8 cellular contexts compared by ENCODE assay signal in genomic region chr16:89602273-89602951, GRCh38. TPM values are rescaled to one million over a fixed set of nuclear protein-coding genes. Genes with fewer than 3 reads are reported as not detected.
DNase-seq lines count a peak whose midpoint lies in the region; ATAC-seq and TF ChIP-seq lines count a peak whose summit lies in the region.
"Had no signal": no experiment of that assay in that cellular context is flagged by ENCODE, and none has a peak within 500 bp of the region (broad histone marks: within the 10 kb centered on the region; RNA-seq: fewer than 3 reads in every experiment).

No MANE protein-coding gene starts in this region.

- in situ Hi-C loops in GM23248 (cut with MboI) = no loop called here

- no peaks in the 10 kb centered on the region for H3K9me2 ChIP-seq in GM23248 (ENCODE audit: insufficient read depth)

- H3F3A ChIP-seq in GM23248 (ENCODE audit: insufficient read depth) = peaks cover 4% of the 10 kb centered on the region; the same call in 1 of the 2 replicates

- H3K9me3 ChIP-seq in GM23248 (ENCODE audit: low read depth) (no peaks in the 10 kb centered on the region), fibroblast of lung (ENCODE audit: control insufficient read depth, insufficient read depth, low read depth, low read length) (no peaks in the 10 kb centered on the region)

- H3K27ac ChIP-seq in GM23248 = peak overlapping the region; percentile 79
- peak overlapping the region; percentile 62 for H3K27ac ChIP-seq in fibroblast of lung (ENCODE audit: insufficient read depth, low read length)

- WGBS in GM23248 (ENCODE audit: low coverage in 1 of 2, low lambda C conversion rate in 2 of 2, missing lambda C conversion rate in 2 of 2), 2 experiments = 3 to 6% methylated on average over 16 to 22 of the region's 22 CpGs

- H4K20me1 ChIP-seq in GM23248 (ENCODE audit: insufficient read depth) = no peaks in the 10 kb centered on the region
- H4K20me1 ChIP-seq in fibroblast of lung (ENCODE audit: control insufficient read depth, extremely low read depth, insufficient read depth, low read length) = no peaks in the 10 kb centered on the region

- H3K36me3 ChIP-seq in GM23248 (ENCODE audit: low read depth) = no peaks in the 10 kb centered on the region
- H3K36me3 ChIP-seq in fibroblast of lung (ENCODE audit: control insufficient read depth, insufficient read depth, low read length) = no peaks in the 10 kb centered on the region

- H2AFZ ChIP-seq in GM23248 (no peak overlapping the region), fibroblast of lung (ENCODE audit: low read length) (peak overlapping the region; percentile 54)

- peak; percentile 96 for DNase-seq in GM23248
- peak; percentile 69 for DNase-seq in NOMO-1 treated with DMSO at 0.1 percent for 48 hours (lab: John Stamatoyannopoulos, UW; ENCODE audit: unreplicated experiment)
- DNase-seq in activated T-cell treated with anti-CD3 and anti-CD28 coated beads for 4 hours = peak; percentile 65
- peak; percentile 80 to 91 for DNase-seq in fibroblast of lung (ENCODE audit: low read depth in 2 of 2)
- peak; percentile 81 for DNase-seq in skeletal muscle cell (ENCODE audit: low read depth)
- no peak for DNase-seq in RPMI8226

- no peaks in the 10 kb centered on the region for H3K27me3 ChIP-seq in GM23248 (replicated peaks; ENCODE audit: insufficient read depth)
- H3K27me3 ChIP-seq in fibroblast of lung (ENCODE audit: control insufficient read depth, insufficient read depth, low read length) = no peaks in the 10 kb centered on the region

- no peak for TF ChIP-seq CTCF in fibroblast of lung (conservative IDR thresholded peaks at IDR 0.05 in 1 of 2, IDR thresholded peaks at IDR 0.05 in 1 of 2; ENCODE audit: low read depth in 1 of 2, low read length in 2 of 2)

- H3K4me3 ChIP-seq in GM23248 (peak overlapping the region; percentile 40), fibroblast of lung (replicated peaks in 1 of 4; ENCODE audit: control extremely low read depth in 1 of 4, insufficient read depth in 1 of 4, low read depth in 3 of 4, low read length in 4 of 4) (peak overlapping the region in 1 of 4 experiments; percentile 7), skeletal muscle cell (ENCODE audit: low read depth, low read length) (peak overlapping the region; percentile 10)

- peak overlapping the region; percentile 76 for H3K4me2 ChIP-seq in GM23248 (ENCODE audit: unreplicated experiment)
- H3K4me2 ChIP-seq in fibroblast of lung (ENCODE audit: extremely low read depth, insufficient read depth, low read length) = peak overlapping the region; percentile 75

- peak overlapping the region; percentile 65 for H3K9ac ChIP-seq in GM23248
- peak overlapping the region; percentile 23 for H3K9ac ChIP-seq in fibroblast of lung (ENCODE audit: insufficient read depth, low read length)

- no peak for ATAC-seq in HG02938 (IDR thresholded peaks at IDR 0.05; ENCODE audit: unreplicated experiment)

- no peaks in the 10 kb centered on the region for H3K79me2 ChIP-seq in GM23248 (ENCODE audit: insufficient read depth)
- H3K79me2 ChIP-seq in fibroblast of lung (ENCODE audit: control insufficient read depth, insufficient read depth, low read length) = no peaks in the 10 kb centered on the region

- H3K4me1 ChIP-seq in GM23248 (ENCODE audit: insufficient read depth) (peaks cover 14% of the 10 kb centered on the region), fibroblast of lung (ENCODE audit: control insufficient read depth, extremely low read depth, insufficient read depth, low read length) (peaks cover 12% of the 10 kb centered on the region)

RNA-seq across cellular contexts. Expression of gene DPEP1, which starts 11.0 kb away (rescaled TPM):
- not detected in 2 replicates for total RNA-seq in GM23248 (2014; rRNA removed; shearing (Covaris generic))
- not detected in 2 replicates for polyA plus RNA-seq in GM23248 (2016; fragmentation: Nextera tagmentation; extraction: Ambion mirVana)
- under 0.01 and 0.17 TPM in 2 replicates for total RNA-seq in fibroblast of lung
- polyA plus RNA-seq in fibroblast of lung = not detected in 2 replicates
- not detected in 2 replicates for polyA plus RNA-seq in fibroblast of lung (2012)
- not detected in 2 replicates for polyA minus RNA-seq in fibroblast of lung (ENCODE audit: low replicate concordance)
- total RNA-seq: activated CD8-positive, alpha-beta memory T cell treated with anti-CD3 and anti-CD28 coated beads for 36 hours had no signal

RNA-seq across cellular contexts. Expression of gene CPNE7, which starts 26.9 kb away (rescaled TPM):
- 7.7 and 10.1 TPM in 2 replicates for total RNA-seq in GM23248 (2014; rRNA removed; shearing (Covaris generic))
- polyA plus RNA-seq in GM23248 (2016; fragmentation: Nextera tagmentation; extraction: Ambion mirVana) = 4.7 and 5.3 TPM in 2 replicates
- 13.1 and 53.0 TPM in 2 replicates for total RNA-seq in fibroblast of lung
- 10.2 and 14.5 TPM in 2 replicates for polyA plus RNA-seq in fibroblast of lung
- 9.4 and 14.1 TPM in 2 replicates for polyA plus RNA-seq in fibroblast of lung (2012)
- polyA minus RNA-seq in fibroblast of lung (ENCODE audit: low replicate concordance) = 8.0 and 15.7 TPM in 2 replicates

RNA-seq across cellular contexts. Expression of gene RPL13, which starts 41.9 kb away (rescaled TPM):
- 3,580 and 6,666 TPM in 2 replicates for total RNA-seq in GM23248 (2014; rRNA removed; shearing (Covaris generic))
- polyA plus RNA-seq in GM23248 (2016; fragmentation: Nextera tagmentation; extraction: Ambion mirVana) (1,418 and 1,480 TPM in 2 replicates), fibroblast of lung (1,441 and 1,442 TPM in 2 replicates)
- total RNA-seq in fibroblast of lung = 3,823 and 3,824 TPM in 2 replicates
- 2,548 and 2,943 TPM in 2 replicates for polyA plus RNA-seq in fibroblast of lung (2012)
- polyA minus RNA-seq in fibroblast of lung (ENCODE audit: low replicate concordance) = 716 and 909 TPM in 2 replicates

RNA-seq across cellular contexts. Expression of gene CHMP1A, which starts 55.1 kb away (rescaled TPM):
- 85.7 and 111 TPM in 2 replicates for total RNA-seq in GM23248 (2014; rRNA removed; shearing (Covaris generic))
- polyA plus RNA-seq in GM23248 (2016; fragmentation: Nextera tagmentation; extraction: Ambion mirVana) = 97.2 and 102 TPM in 2 replicates
- total RNA-seq in fibroblast of lung = 60.9 and 66.2 TPM in 2 replicates
- polyA plus RNA-seq in fibroblast of lung = 61.0 and 65.3 TPM in 2 replicates
- 67.5 and 85.5 TPM in 2 replicates for polyA plus RNA-seq in fibroblast of lung (2012)
- polyA minus RNA-seq in fibroblast of lung (ENCODE audit: low replicate concordance) = 102 and 107 TPM in 2 replicates

RNA-seq across cellular contexts. Expression of gene SPATA33, which starts 55.2 kb away (rescaled TPM):
- 1.8 and 2.7 TPM in 2 replicates for total RNA-seq in GM23248 (2014; rRNA removed; shearing (Covaris generic))
- 7.5 and 8.6 TPM in 2 replicates for polyA plus RNA-seq in GM23248 (2016; fragmentation: Nextera tagmentation; extraction: Ambion mirVana)
- 1.5 and 2.0 TPM in 2 replicates for total RNA-seq in fibroblast of lung
- polyA plus RNA-seq in fibroblast of lung = 2.8 and 5.2 TPM in 2 replicates
- polyA plus RNA-seq in fibroblast of lung (2012) = 3.3 and 6.9 TPM in 2 replicates
- 1.0 and 4.3 TPM in 2 replicates for polyA minus RNA-seq in fibroblast of lung (ENCODE audit: low replicate concordance)
